In genomic region chr10:72329290-72330058, GRCh38 we compare ENCODE assay signal across 9 cellular contexts. TPM values are rescaled to one million over a fixed set of nuclear protein-coding genes. Genes with fewer than 3 reads are reported as not detected.
A peak's percentile ranks its signal among the peaks of the same experiment; 100 is the strongest.
DNase-seq lines count a peak whose midpoint lies in the region; ATAC-seq and TF ChIP-seq lines count a peak whose summit lies in the region.
"Had no signal": no experiment of that assay in that cellular context is flagged by ENCODE, and none has a peak within 500 bp of the region (broad histone marks: within the 10 kb centered on the region; RNA-seq: fewer than 3 reads in every experiment).

No MANE protein-coding gene starts in this region.

- no peak for ATAC-seq in RWPE2 (ENCODE audit: low read depth)
- no peak for ATAC-seq in HG03108 (IDR thresholded peaks at IDR 0.05; ENCODE audit: unreplicated experiment)
- no peak for ATAC-seq in GM19328 (IDR thresholded peaks at IDR 0.05; ENCODE audit: unreplicated experiment)

- H3K4me1 ChIP-seq in RWPE2 (ENCODE audit: insufficient read depth, poor library complexity, severe bottlenecking) (peaks cover 50% of the 10 kb centered on the region), endodermal cell (ENCODE audit: control insufficient read depth, insufficient read depth, low read length) (peaks cover 2% of the 10 kb centered on the region)

- H3K9me3 Mint-ChIP-seq in endodermal cell = no peaks in the 10 kb centered on the region

- no peaks in the 10 kb centered on the region for H3K27me3 Mint-ChIP-seq in endodermal cell (ENCODE audit: insufficient read depth)

- H3K9me3 ChIP-seq in RWPE2 (ENCODE audit: severe bottlenecking) (no peaks in the 10 kb centered on the region), endodermal cell (ENCODE audit: control insufficient read depth, low read length) (no peaks in the 10 kb centered on the region)

- H3K27ac Mint-ChIP-seq in endodermal cell = no peak overlapping the region

- H3K36me3 ChIP-seq in RWPE2 (ENCODE audit: low read depth) (peaks cover 8% of the 10 kb centered on the region; the same call in 1 of the 2 replicates), endodermal cell (ENCODE audit: control insufficient read depth, insufficient read depth, low read length) (no peaks in the 10 kb centered on the region)

- peaks cover 7% of the 10 kb centered on the region for H3K36me3 Mint-ChIP-seq in endodermal cell (ENCODE audit: low read depth)

- H3K27me3 ChIP-seq in RWPE2 (ENCODE audit: insufficient read depth, poor library complexity, severe bottlenecking) (no peaks in the 10 kb centered on the region), endodermal cell (ENCODE audit: control insufficient read depth, insufficient read depth, low read length, poor library complexity, severe bottlenecking) (no peaks in the 10 kb centered on the region)

- H3K4me3 ChIP-seq in GM12865 (ENCODE audit: low read depth, low read length) = peak overlapping the region; percentile 62
- H3K4me3 ChIP-seq in RWPE2 (ENCODE audit: severe bottlenecking) = no peak overlapping the region
- H3K4me3 ChIP-seq in endodermal cell (ENCODE audit: low read length) = no peak overlapping the region

- H3K27ac ChIP-seq in RWPE2 (ENCODE audit: poor library complexity, severe bottlenecking) (peak overlapping the region; percentile 99), endodermal cell (ENCODE audit: low read depth, low read length) (peak overlapping the region; percentile 66)

- H3K9ac ChIP-seq in endodermal cell (ENCODE audit: extremely low read depth, low read length, poor library complexity, severe bottlenecking) = no peak overlapping the region

- TF ChIP-seq CTCF in GM12865 (IDR thresholded peaks at IDR 0.05; ENCODE audit: insufficient read depth, low read depth, low read length, missing control alignments) (no peak), RWPE2 (IDR thresholded peaks at IDR 0.05; ENCODE audit: poor library complexity, severe bottlenecking) (no peak), endodermal cell (conservative IDR thresholded peaks at IDR 0.05) (no peak)

- H3K4me1 Mint-ChIP-seq in endodermal cell = peaks cover 11% of the 10 kb centered on the region

- no peak overlapping the region for H3K4me3 Mint-ChIP-seq in endodermal cell

- DNase-seq in GM12865 (ENCODE audit: low read depth) (no peak), RWPE2 (ENCODE audit: low spot score) (no peak), endodermal cell (peak; percentile 64), retina (peak; percentile 70), putamen (ENCODE audit: low spot score) (no peak), COLO668 (lab: John Stamatoyannopoulos, UW; ENCODE audit: unreplicated experiment) (no peak)
- DNase-seq: MV-4-11 had no signal

- 87 to 92% methylated on average over 7 to 11 of the region's 11 CpGs for WGBS in endodermal cell (ENCODE audit: insufficient coverage in 1 of 2, insufficient read length in 1 of 2), 2 experiments

RNA-seq across cellular contexts. Expression of gene DNAJB12, which starts 25.2 kb away (rescaled TPM):
- 10 to 100 TPM; 22.6 to 27.5 TPM for total RNA-seq in endodermal cell
- polyA plus RNA-seq in endodermal cell (2013, experiment 1 of 2) = 18.3 TPM
- 17.5 TPM for polyA plus RNA-seq in endodermal cell (2013, experiment 2 of 2)

RNA-seq across cellular contexts. Expression of gene DDIT4, which starts 55.8 kb away (rescaled TPM):
- total RNA-seq in endodermal cell = 10 to 100 TPM; 20.5 to 30.2 TPM
- polyA plus RNA-seq in endodermal cell (2013, experiment 1 of 2) = 178 TPM
- 119 TPM for polyA plus RNA-seq in endodermal cell (2013, experiment 2 of 2)

Comparison
In these comparisons a context has a peak if more than half of its experiments do, and no peak if none do; other contexts are left out.
1. DNase-seq: peak in endodermal cell (single experiment) and retina (single experiment); none in GM12865 (single experiment), RWPE2 (single experiment), putamen (single experiment) and COLO668 (single experiment).